In the genomic region with DNA sequence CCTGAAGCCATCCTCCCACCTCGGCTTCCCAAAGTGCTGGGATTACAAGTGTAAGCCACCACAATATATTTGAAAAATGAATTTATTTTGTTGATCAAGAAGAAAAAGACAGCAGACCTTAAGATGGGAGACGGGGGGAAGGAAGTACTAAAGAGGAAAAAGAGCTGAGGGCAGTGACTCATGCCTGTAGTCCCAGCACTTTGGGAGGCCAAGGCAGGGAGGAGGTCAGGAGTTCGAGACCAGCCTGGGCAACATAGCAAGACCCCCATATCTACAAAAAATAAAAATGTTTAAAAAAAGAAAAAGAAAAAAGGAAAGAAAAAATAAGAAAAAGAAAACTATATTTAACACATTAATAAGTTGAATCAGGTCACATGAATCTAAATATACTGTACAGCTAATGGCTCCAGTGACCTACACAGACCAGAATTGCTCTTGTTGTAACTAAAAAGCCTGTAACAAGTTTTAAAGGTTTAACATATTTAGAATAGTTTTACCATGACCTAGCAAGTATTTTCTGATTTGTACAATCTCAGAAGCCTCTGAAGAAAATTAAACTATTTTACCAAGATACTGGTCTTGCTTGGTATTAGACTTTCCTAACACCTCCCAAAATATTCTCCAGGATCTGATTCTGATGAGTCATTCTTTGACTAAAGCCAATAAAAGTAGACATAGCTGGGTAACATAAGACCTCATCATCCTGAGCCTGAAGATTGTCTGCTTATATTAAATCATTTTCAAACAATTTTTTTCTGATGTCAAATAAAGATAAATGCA, we compare ENCODE assay signal across 14 cellular contexts. TPM values are rescaled to one million over a fixed set of nuclear protein-coding genes. Genes with fewer than 3 reads are reported as not detected.
DNase-seq lines count a peak whose midpoint lies in the region; ATAC-seq and TF ChIP-seq lines count a peak whose summit lies in the region.
"Had no signal": no experiment of that assay in that cellular context is flagged by ENCODE, and none has a peak within 500 bp of the region (broad histone marks: within the 10 kb centered on the region; RNA-seq: fewer than 3 reads in every experiment).

No MANE protein-coding gene starts in this region.

- H3K4me3 Mint-ChIP-seq in WTC11, result no peak overlapping the region
- H3K4me3 Mint-ChIP-seq: CD4-positive, alpha-beta memory T cell; naive thymus-derived CD8-positive, alpha-beta T cell had no signal

- CTCF ChIA-PET in WTC11 (lab: Charles Lee), result no interaction called here

- POLR2A ChIA-PET in WTC11 (lab: Charles Lee), result no interaction called here

- no peak for TF ChIP-seq CTCF in WTC11 (IDR thresholded peaks at IDR 0.05)

- H3K36me3 Mint-ChIP-seq in WTC11, result no peaks in the 10 kb centered on the region
- H3K36me3 Mint-ChIP-seq: naive thymus-derived CD8-positive, alpha-beta T cell had no signal

- DNase-seq in AG08396 (ENCODE audit: low spot score) (peak; percentile 32), HT-29 (ENCODE audit: low spot score) (peak; percentile 27), WTC11 (ENCODE audit: low spot score) (no peak), iris pigment epithelial cell (ENCODE audit: low read depth) (peak; percentile 81), DMS 273 treated with DMSO at 0.1 percent for 48 hours (lab: John Stamatoyannopoulos, UW) (no peak), NCI-H82 treated with DMSO at 0.1 percent for 48 hours (lab: John Stamatoyannopoulos, UW; ENCODE audit: unreplicated experiment) (no peak)
- DNase-seq: CD4-positive, alpha-beta memory T cell; central memory CD4-positive, alpha-beta T cell; islet precursor cell; naive thymus-derived CD8-positive, alpha-beta T cell; NCI-H345; small intestine had no signal

- peaks cover 6% of the 10 kb centered on the region for H3K4me1 Mint-ChIP-seq in WTC11

- ATAC-seq in WTC11 (no peak), GM21390 (IDR thresholded peaks at IDR 0.05; ENCODE audit: unreplicated experiment) (no peak), HG02840 (IDR thresholded peaks at IDR 0.05; ENCODE audit: low FRiP score, unreplicated experiment) (no peak)
- ATAC-seq: naive thymus-derived CD8-positive, alpha-beta T cell had no signal

- peaks cover 6% of the 10 kb centered on the region for H3K9me3 Mint-ChIP-seq in WTC11
- H3K9me3 Mint-ChIP-seq: CD4-positive, alpha-beta memory T cell had no signal

- H3K27ac Mint-ChIP-seq in WTC11, result no peak overlapping the region
- H3K27ac Mint-ChIP-seq: naive thymus-derived CD8-positive, alpha-beta T cell had no signal

- H3K27me3 Mint-ChIP-seq in WTC11 (ENCODE audit: low read depth), result no peaks in the 10 kb centered on the region
- H3K27me3 Mint-ChIP-seq: CD4-positive, alpha-beta memory T cell had no signal

TF ChIP-seq in WTC11, 78 proteins besides CTCF, POLR2A, EP300 and RAD21:
- TF ChIP-seq, protein P1, sequence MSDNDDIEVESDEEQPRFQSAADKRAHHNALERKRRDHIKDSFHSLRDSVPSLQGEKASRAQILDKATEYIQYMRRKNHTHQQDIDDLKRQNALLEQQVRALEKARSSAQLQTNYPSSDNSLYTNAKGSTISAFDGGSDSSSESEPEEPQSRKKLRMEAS (CRISPR knock-in tag; IDR thresholded peaks at IDR 0.05), result no peak
- peak; percentile 10; the same call in 1 of the 2 replicates for TF ChIP-seq ZNF121 (CRISPR knock-in tag; IDR thresholded peaks at IDR 0.05)
TF ChIP-seq in WTC11: peak in this region for 1.

RNA-seq across cellular contexts. Expression of a gene that starts 4.3 kb away (rescaled TPM):
- 18.3 and 18.8 TPM in 2 replicates for total RNA-seq in HT-29 (2014; rRNA removed; shearing (Covaris generic))
- 81.4 to 90.2 TPM (median 88.6 TPM) in 3 replicates for total RNA-seq in WTC11 (2021)

Comparison
In these comparisons a context has a peak if more than half of its experiments do, and no peak if none do; other contexts are left out.
1. DNase-seq: peak in AG08396 (single experiment), HT-29 (single experiment) and iris pigment epithelial cell (single experiment); none in WTC11 (single experiment), DMS 273 treated with DMSO at 0.1 percent for 48 hours (single experiment) and NCI-H82 treated with DMSO at 0.1 percent for 48 hours (single experiment).